ENCODE assay signal across 1 cellular context in genomic region chr6:143549630-143550268, GRCh38.
TF ChIP-seq lines count a peak whose summit lies in the region.

No MANE protein-coding gene starts in this region.

TF ChIP-seq in GM23338, 12 proteins besides CTCF, POLR2A, EP300 and RAD21 (continued from another document):
- TF ChIP-seq REST (IDR thresholded peaks at IDR 0.05; ENCODE audit: unreplicated experiment) (no peak), EZH2phosphoT487 (IDR thresholded peaks at IDR 0.05; ENCODE audit: unreplicated experiment) (no peak), STAT1 (IDR thresholded peaks at IDR 0.05; ENCODE audit: unreplicated experiment) (no peak), ETS1 (IDR thresholded peaks at IDR 0.05) (no peak), JUNB (IDR thresholded peaks at IDR 0.05; ENCODE audit: unreplicated experiment) (no peak), ZNF331 (CRISPR knock-in tag; IDR thresholded peaks at IDR 0.05; ENCODE audit: low read depth) (no peak)
